Comparison of ENCODE assay signal across 22 cellular contexts in genomic region chr2:144154205-144154604, GRCh38.
"Had no signal": no experiment of that assay in that cellular context is flagged by ENCODE, and none has a peak within 500 bp of the region (broad histone marks: within the 10 kb centered on the region; RNA-seq: fewer than 3 reads in every experiment).

No MANE protein-coding gene starts in this region.

- H3K27ac Mint-ChIP-seq: activated CD4-positive, alpha-beta T cell treated with anti-CD3 and anti-CD28 coated beads, Interleukin-2, amount 10 ng/mL, durations not matched to agents 24 days and 14 days; activated CD8-positive, alpha-beta memory T cell treated with anti-CD3 and anti-CD28 coated beads, Interleukin-2, amount 10 ng/mL, durations not matched to agents 7 days and 5 days; activated CD8-positive, alpha-beta T cell treated with anti-CD3 and anti-CD28 coated beads for 36 hours; activated naive CD4-positive, alpha-beta T cell treated with anti-CD3 and anti-CD28 coated beads, Interleukin-2, amount 50 U/mL, for 24 hours; naive thymus-derived CD4-positive, alpha-beta T cell; progenitor cell of endocrine pancreas; T-cell; T-helper 2 cell treated with Interferon-gamma antibody and Interleukin-4, amounts not matched to agents 5 μg/mL and 100 μg/mL, for 36 hours had no signal

- DNase-seq: activated CD4-positive, alpha-beta T cell treated with anti-CD3 and anti-CD28 coated beads, Interleukin-2, amount 10 ng/mL, durations not matched to agents 24 days and 14 days; activated CD8-positive, alpha-beta memory T cell treated with anti-CD3 and anti-CD28 coated beads, Interleukin-2, amount 10 ng/mL, durations not matched to agents 7 days and 5 days; activated CD8-positive, alpha-beta T cell treated with anti-CD3 and anti-CD28 coated beads for 36 hours; activated gamma-delta T cell treated with Interleukin-2 at 50 U/mL for 16 hours; heart left ventricle; islet precursor cell; left colon; naive thymus-derived CD4-positive, alpha-beta T cell; stimulated activated CD4-positive, alpha-beta T cell treated with anti-CD3 and anti-CD28 coated beads, Interleukin-12 subunit alpha, Interleukin-12 subunit beta, amount 100 ng/mL, for 4 hours; stimulated activated CD4-positive, alpha-beta T cell treated with anti-CD3 and anti-CD28 coated beads, Interleukin-4, amount 100 ng/mL, for 4 hours; stimulated activated naive CD8-positive, alpha-beta T cell treated with anti-CD3 and anti-CD28 coated beads, Interleukin-15, Interleukin-2, amounts not matched to agents 100 U/mL and 50 U/mL, for 24 hours; substantia nigra; T-cell; thyroid gland had no signal

- H3K4me3 Mint-ChIP-seq: activated CD4-positive, alpha-beta T cell treated with anti-CD3 and anti-CD28 coated beads, Interleukin-2, amount 10 ng/mL, durations not matched to agents 24 days and 14 days; activated CD8-positive, alpha-beta memory T cell treated with anti-CD3 and anti-CD28 coated beads, Interleukin-2, amount 10 ng/mL, durations not matched to agents 7 days and 5 days; activated CD8-positive, alpha-beta T cell treated with anti-CD3 and anti-CD28 coated beads for 36 hours; activated naive CD4-positive, alpha-beta T cell treated with anti-CD3 and anti-CD28 coated beads, Interleukin-2, amount 50 U/mL, for 24 hours; naive thymus-derived CD4-positive, alpha-beta T cell; T-cell; T-helper 2 cell treated with Interferon-gamma antibody and Interleukin-4, amounts not matched to agents 5 μg/mL and 100 μg/mL, for 36 hours had no signal

- H3K36me3 Mint-ChIP-seq: activated naive CD4-positive, alpha-beta T cell treated with anti-CD3 and anti-CD28 coated beads, Interleukin-2, amount 50 U/mL, for 24 hours; T-cell had no signal

- H3K4me1 Mint-ChIP-seq: activated CD4-positive, alpha-beta T cell treated with anti-CD3 and anti-CD28 coated beads, Interleukin-2, amount 10 ng/mL, durations not matched to agents 24 days and 14 days; activated naive CD4-positive, alpha-beta T cell treated with anti-CD3 and anti-CD28 coated beads, Interleukin-2, amount 50 U/mL, for 24 hours; naive thymus-derived CD4-positive, alpha-beta T cell; T-cell had no signal

- H3K27me3 Mint-ChIP-seq: activated CD4-positive, alpha-beta T cell treated with anti-CD3 and anti-CD28 coated beads, Interleukin-2, amount 10 ng/mL, durations not matched to agents 24 days and 14 days; activated CD8-positive, alpha-beta memory T cell treated with anti-CD3 and anti-CD28 coated beads, Interleukin-2, amount 10 ng/mL, durations not matched to agents 7 days and 5 days; activated CD8-positive, alpha-beta T cell treated with anti-CD3 and anti-CD28 coated beads for 36 hours; activated naive CD4-positive, alpha-beta T cell treated with anti-CD3 and anti-CD28 coated beads, Interleukin-2, amount 50 U/mL, for 24 hours; naive thymus-derived CD4-positive, alpha-beta T cell; progenitor cell of endocrine pancreas; T-cell had no signal

- H3K9me3 Mint-ChIP-seq: activated CD4-positive, alpha-beta T cell treated with anti-CD3 and anti-CD28 coated beads, Interleukin-2, amount 10 ng/mL, durations not matched to agents 24 days and 14 days; activated CD8-positive, alpha-beta T cell treated with anti-CD3 and anti-CD28 coated beads for 36 hours; activated naive CD4-positive, alpha-beta T cell treated with anti-CD3 and anti-CD28 coated beads, Interleukin-2, amount 50 U/mL, for 24 hours; T-cell; T-helper 2 cell treated with Interferon-gamma antibody and Interleukin-4, amounts not matched to agents 5 μg/mL and 100 μg/mL, for 36 hours had no signal

- H3K4me3 ChIP-seq: breast epithelium, coronary artery, esophagus muscularis mucosa, heart left ventricle, thyroid gland had no signal

- H3K27me3 ChIP-seq: breast epithelium, esophagus muscularis mucosa, heart left ventricle, thyroid gland had no signal

- ATAC-seq: activated CD4-positive, CD25-positive, alpha-beta regulatory T cell treated with anti-CD3 and anti-CD28 coated beads, Interleukin-2, amount 50 U/mL, for 24 hours; activated CD8-positive, alpha-beta memory T cell treated with anti-CD3 and anti-CD28 coated beads, Interleukin-2, amount 10 ng/mL, durations not matched to agents 7 days and 5 days; activated CD8-positive, alpha-beta T cell treated with anti-CD3 and anti-CD28 coated beads for 36 hours; left colon; naive thymus-derived CD4-positive, alpha-beta T cell; stimulated activated naive CD8-positive, alpha-beta T cell treated with anti-CD3 and anti-CD28 coated beads, Interleukin-15, Interleukin-2, amounts not matched to agents 100 U/mL and 50 U/mL, for 24 hours; T-cell had no signal

- H3K36me3 ChIP-seq: breast epithelium, esophagus muscularis mucosa, heart left ventricle, thyroid gland had no signal

- H3K27ac ChIP-seq: breast epithelium, coronary artery, esophagus muscularis mucosa, heart left ventricle, thyroid gland, VCaP had no signal

- H3K9me3 ChIP-seq: breast epithelium, esophagus muscularis mucosa, heart left ventricle, thyroid gland had no signal

- H3K4me1 ChIP-seq: breast epithelium, esophagus muscularis mucosa, thyroid gland had no signal
